In the genomic region with DNA sequence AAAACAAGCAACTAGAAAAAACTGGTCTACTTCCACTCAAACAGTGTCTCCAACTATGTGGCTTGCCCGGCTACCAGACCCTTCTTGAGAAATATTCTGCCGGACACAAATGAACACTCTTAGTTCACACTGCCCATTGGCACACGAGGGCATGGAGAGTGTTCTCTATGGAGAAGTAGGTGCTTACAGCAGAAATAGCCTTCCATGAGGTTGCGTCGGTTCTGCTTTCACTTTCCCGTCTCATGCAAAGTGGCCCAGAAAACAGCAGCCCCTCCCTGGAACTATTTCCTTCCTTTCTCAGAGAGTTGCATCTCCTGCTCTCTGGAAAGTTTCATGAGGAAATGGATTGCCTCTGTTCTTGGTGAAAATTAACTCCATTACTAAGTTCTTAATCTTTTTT, we compare ENCODE assay signal across 8 cellular contexts. TPM values are rescaled to one million over a fixed set of nuclear protein-coding genes. Genes with fewer than 3 reads are reported as not detected.
DNase-seq lines count a peak whose midpoint lies in the region; ATAC-seq, FAIRE-seq and TF ChIP-seq lines count a peak whose summit lies in the region.

No MANE protein-coding gene starts in this region.

- no peak for TF ChIP-seq POLR2A in H54 (IDR thresholded peaks at IDR 0.05; ENCODE audit: low read depth, low read length)

- H3K4me1 Mint-ChIP-seq in CD14-positive monocyte: peaks cover 49% of the 10 kb centered on the region
- peaks cover 28% of the 10 kb centered on the region for H3K4me1 Mint-ChIP-seq in stimulated activated effector memory CD8-positive, alpha-beta T cell treated with anti-CD3 and anti-CD28 coated beads, Interleukin-12 subunit alpha, Interleukin-12 subunit beta, amount 100 ng/mL, for 72 hours

- ATAC-seq in GM19452 (IDR thresholded peaks at IDR 0.05; ENCODE audit: unreplicated experiment): peak; percentile 60
- ATAC-seq in stimulated activated effector memory CD8-positive, alpha-beta T cell treated with anti-CD3 and anti-CD28 coated beads, Interleukin-12 subunit alpha, Interleukin-12 subunit beta, amount 100 ng/mL, for 72 hours: peak; percentile 66

- TF ChIP-seq CTCF in CD14-positive monocyte (IDR thresholded peaks at IDR 0.05) (no peak), ascending aorta (IDR thresholded peaks at IDR 0.05) (no peak)

- no peaks in the 10 kb centered on the region for H3K9me3 ChIP-seq in ascending aorta

- peak overlapping the region; percentile 90 to 98 (median 94) for H3K27ac Mint-ChIP-seq in CD14-positive monocyte
- H3K27ac Mint-ChIP-seq in stimulated activated effector memory CD8-positive, alpha-beta T cell treated with anti-CD3 and anti-CD28 coated beads, Interleukin-12 subunit alpha, Interleukin-12 subunit beta, amount 100 ng/mL, for 72 hours: peak overlapping the region; percentile 82

- peaks cover 4 to 10% of the 10 kb centered on the region in 2 donors for H3K4me1 ChIP-seq in ascending aorta

- H3K9me3 Mint-ChIP-seq in CD14-positive monocyte: no peaks in the 10 kb centered on the region
- H3K9me3 Mint-ChIP-seq in stimulated activated effector memory CD8-positive, alpha-beta T cell treated with anti-CD3 and anti-CD28 coated beads, Interleukin-12 subunit alpha, Interleukin-12 subunit beta, amount 100 ng/mL, for 72 hours: no peaks in the 10 kb centered on the region

- peak; percentile 90 for DNase-seq in CD14-positive monocyte (ENCODE audit: low spot score)
- DNase-seq in NAMALWA (ENCODE audit: low spot score): peak; percentile 84
- DNase-seq in ascending aorta (ENCODE audit: low spot score in 2 of 2): peak; percentile 48 to 86
- peak; percentile 12 for DNase-seq in kidney glomerular epithelial cell (lab: John Stamatoyannopoulos, UW)
- peak in 1 of 2 donors; percentile 73 for DNase-seq in stimulated activated effector memory CD8-positive, alpha-beta T cell treated with anti-CD3 and anti-CD28 coated beads, Interleukin-12 subunit alpha, Interleukin-12 subunit beta, amount 100 ng/mL, for 72 hours (ENCODE audit: low spot score in 2 of 2)
- no peak for DNase-seq in H54 (ENCODE audit: insufficient read length, low spot score)
- no peak for DNase-seq in NCI-H2227 (lab: John Stamatoyannopoulos, UW; ENCODE audit: unreplicated experiment)

- intact Hi-C loops in CD14-positive monocyte (cut with micrococcal nuclease) (loop anchor here (1.0 to 5.0 kb wide), 2 partner anchors 8 to 228 kb away; no protein-coding TSS in a partner anchor), ascending aorta (cut with DNase I) (loop anchor here (5.0 kb wide), 1 partner anchor 63 kb away; no protein-coding TSS in a partner anchor)

- H3K27me3 Mint-ChIP-seq in CD14-positive monocyte (ENCODE audit: low read depth in 3 of 3): no peaks in the 10 kb centered on the region

- H3K27ac ChIP-seq in ascending aorta: peak overlapping the region; percentile 63 to 87

- H3K36me3 Mint-ChIP-seq in CD14-positive monocyte: no peaks in the 10 kb centered on the region
- H3K36me3 Mint-ChIP-seq in stimulated activated effector memory CD8-positive, alpha-beta T cell treated with anti-CD3 and anti-CD28 coated beads, Interleukin-12 subunit alpha, Interleukin-12 subunit beta, amount 100 ng/mL, for 72 hours: no peaks in the 10 kb centered on the region

- peak overlapping the region; percentile 44 to 52 for H3K4me3 ChIP-seq in ascending aorta

- FAIRE-seq in H54 (lab: Jason Lieb, UNC): no peak

- H3K36me3 ChIP-seq in ascending aorta: no peaks in the 10 kb centered on the region

- peak overlapping the region in 1 of 2 donors; percentile 76 for H3K4me3 Mint-ChIP-seq in CD14-positive monocyte
- H3K4me3 Mint-ChIP-seq in stimulated activated effector memory CD8-positive, alpha-beta T cell treated with anti-CD3 and anti-CD28 coated beads, Interleukin-12 subunit alpha, Interleukin-12 subunit beta, amount 100 ng/mL, for 72 hours: peak overlapping the region; percentile 56

- no peaks in the 10 kb centered on the region for H3K27me3 ChIP-seq in ascending aorta

RNA-seq across cellular contexts. Expression of gene HLA-DOA, which starts 9.5 kb away (rescaled TPM):
- polyA plus RNA-seq in CD14-positive monocyte: 1 to 10 TPM; 2.8 to 9.1 TPM
- 358 TPM for total RNA-seq in ascending aorta

RNA-seq across cellular contexts. Expression of gene BRD2, which starts 50.5 kb away (rescaled TPM):
- 10 to 100 TPM in 1 of 2 donors, 1 to 10 TPM in 1; 9.6 to 21.7 TPM for polyA plus RNA-seq in CD14-positive monocyte
- 140 TPM for total RNA-seq in ascending aorta

RNA-seq across cellular contexts. Expression of gene HLA-DPA1, which starts 54.5 kb away (rescaled TPM):
- polyA plus RNA-seq in CD14-positive monocyte: 100 to 1,000 TPM; 578 to 796 TPM
- 285 TPM for total RNA-seq in ascending aorta

RNA-seq across cellular contexts. Expression of gene HLA-DPB1, which starts 56.9 kb away (rescaled TPM):
- 100 to 1,000 TPM; 569 to 682 TPM for polyA plus RNA-seq in CD14-positive monocyte
- total RNA-seq in ascending aorta: 72.7 TPM

Comparison
In these comparisons a context has a peak if more than half of its experiments do, and no peak if none do; other contexts are left out.
1. DNase-seq: peak in CD14-positive monocyte (single experiment), NAMALWA (single experiment), ascending aorta (2 of 2) and kidney glomerular epithelial cell (single experiment); none in H54 (single experiment) and NCI-H2227 (single experiment).